8 cellular contexts compared by ENCODE assay signal in genomic region chr2:36507408-36507812, GRCh38.
DNase-seq lines count a peak whose midpoint lies in the region; ATAC-seq, FAIRE-seq and TF ChIP-seq lines count a peak whose summit lies in the region.

No MANE protein-coding gene starts in this region.

- no peak overlapping the region for H3K4me3 ChIP-seq in bronchial epithelial cell (ENCODE audit: low read depth, low read length)

- peak; percentile 31 to 41 for DNase-seq in NOMO-1 (lab: John Stamatoyannopoulos, UW; ENCODE audit: unreplicated experiment in 2 of 2)
- DNase-seq in NOMO-1 treated with dmso at 0.1 percent for 144 hours (lab: John Stamatoyannopoulos, UW; ENCODE audit: unreplicated experiment): no peak
- peak; percentile 69 for DNase-seq in HT-29 (ENCODE audit: low spot score)
- peak; percentile 61 for DNase-seq in RKO (ENCODE audit: low spot score)
- peak; percentile 52 for DNase-seq in bronchial epithelial cell (ENCODE audit: low read depth)
- peak; percentile 62 for DNase-seq in kidney tubule cell (ENCODE audit: low spot score)
- peak; percentile 5 for DNase-seq in stimulated activated CD8-positive, alpha-beta memory T cell treated with anti-CD3 and anti-CD28 coated beads, Interleukin-12 subunit alpha, Interleukin-12 subunit beta, amount 100 ng/mL, for 1 hour (ENCODE audit: low read depth)

- peaks cover 7% of the 10 kb centered on the region for H3K36me3 ChIP-seq in bronchial epithelial cell (ENCODE audit: control insufficient read depth, insufficient read depth, low read length)

- peak; percentile 97 for ATAC-seq in GM21529 (IDR thresholded peaks at IDR 0.05; ENCODE audit: unreplicated experiment)

- no peaks in the 10 kb centered on the region for H3K27me3 ChIP-seq in bronchial epithelial cell (ENCODE audit: control insufficient read depth, insufficient read depth, low read length)

- TF ChIP-seq CTCF in bronchial epithelial cell (IDR thresholded peaks at IDR 0.05; ENCODE audit: insufficient read depth, low read length, severe bottlenecking): peak; percentile 69

- FAIRE-seq in bronchial epithelial cell (lab: Jason Lieb, UNC): no peak
